In the genomic region with DNA sequence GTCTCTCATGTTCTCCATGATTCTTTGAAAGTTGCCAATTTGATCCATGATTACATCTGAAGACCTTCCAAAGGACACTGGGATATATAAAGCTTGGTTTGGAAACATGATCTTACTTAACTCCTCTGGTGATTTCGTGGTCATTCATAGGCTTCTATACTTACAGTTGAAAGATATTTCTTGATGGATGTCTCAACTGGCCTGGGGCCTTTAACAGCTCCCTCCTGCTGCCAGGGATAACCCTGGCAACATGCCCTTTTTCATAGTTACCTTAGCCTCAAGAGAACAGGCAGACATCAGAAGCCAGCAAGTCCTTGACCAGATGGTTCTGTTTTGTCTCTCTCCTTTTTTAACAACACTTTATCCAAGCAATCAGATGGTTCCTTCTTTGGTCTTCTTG, we compare ENCODE assay signal across 26 cellular contexts.
"Had no signal": no experiment of that assay in that cellular context is flagged by ENCODE, and none has a peak within 500 bp of the region (broad histone marks: within the 10 kb centered on the region; RNA-seq: fewer than 3 reads in every experiment).

No MANE protein-coding gene starts in this region.

- H3K4me1 Mint-ChIP-seq: naive thymus-derived CD4-positive, alpha-beta T cell; nephron; stimulated activated naive B cell treated with anti-CD40 and anti-IgM and Interleukin-4, amounts not matched to agents 10 μg/mL and 1 μg/mL and 100 μg/mL, for 72 hours had no signal

- H3K27me3 Mint-ChIP-seq: naive thymus-derived CD4-positive, alpha-beta T cell; stimulated activated naive B cell treated with anti-CD40 and anti-IgM and Interleukin-4, amounts not matched to agents 10 μg/mL and 1 μg/mL and 100 μg/mL, for 72 hours; stimulated activated naive CD8-positive, alpha-beta T cell treated with anti-CD3 and anti-CD28 coated beads, Interleukin-15, Interleukin-2, amounts not matched to agents 100 ng/mL and 50 ng/mL, for 24 hours had no signal

- H3K27ac ChIP-seq: dorsolateral prefrontal cortex, foreskin keratinocyte, heart right ventricle, left lung, prostate gland, sigmoid colon, skin epidermis, spleen, thoracic aorta, tibial nerve, upper lobe of left lung had no signal

- DNase-seq: cortex of kidney; dorsolateral prefrontal cortex; effector CD4-positive, alpha-beta T cell; foreskin keratinocyte; glutamatergic neuron; heart right ventricle; hippocampal formation; left cardiac atrium; left lung; mesendoderm; midbrain; naive thymus-derived CD4-positive, alpha-beta T cell; nucleus accumbens; right cardiac atrium; sigmoid colon; spleen; stimulated activated CD4-positive, alpha-beta T cell treated with anti-CD3 and anti-CD28 coated beads, Interleukin-15, amount 100 ng/mL, for 24 hours; stimulated activated CD4-positive, alpha-beta T cell treated with anti-CD3 and anti-CD28 coated beads, Interleukin-2, amount 100 ng/mL, for 48 hours; stimulated activated naive B cell treated with anti-CD40 and anti-IgM and Interleukin-4, amounts not matched to agents 10 μg/mL and 1 μg/mL and 100 μg/mL, for 72 hours; upper lobe of left lung had no signal

- ATAC-seq: foreskin keratinocyte; heart right ventricle; left cardiac atrium; left lung; naive thymus-derived CD4-positive, alpha-beta T cell; right cardiac atrium; stimulated activated naive B cell treated with anti-CD40 and anti-IgM and Interleukin-4, amounts not matched to agents 10 μg/mL and 1 μg/mL and 100 μg/mL, for 72 hours had no signal

- H3K4me3 ChIP-seq: dorsolateral prefrontal cortex, heart right ventricle, left lung, prostate gland, sigmoid colon, skin epidermis, spleen, thoracic aorta, tibial nerve, upper lobe of left lung had no signal

- H3K27ac Mint-ChIP-seq: naive thymus-derived CD4-positive, alpha-beta T cell; nephron; stimulated activated naive B cell treated with anti-CD40 and anti-IgM and Interleukin-4, amounts not matched to agents 10 μg/mL and 1 μg/mL and 100 μg/mL, for 72 hours; stimulated activated naive CD8-positive, alpha-beta T cell treated with anti-CD3 and anti-CD28 coated beads, Interleukin-15, Interleukin-2, amounts not matched to agents 100 ng/mL and 50 ng/mL, for 24 hours had no signal

- H3K9me3 ChIP-seq: heart right ventricle, left lung, prostate gland, sigmoid colon, spleen, thoracic aorta, tibial nerve, upper lobe of left lung had no signal

- H3K36me3 ChIP-seq: prostate gland, sigmoid colon had no signal

- H3K9me3 Mint-ChIP-seq: naive thymus-derived CD4-positive, alpha-beta T cell; nephron; stimulated activated naive B cell treated with anti-CD40 and anti-IgM and Interleukin-4, amounts not matched to agents 10 μg/mL and 1 μg/mL and 100 μg/mL, for 72 hours; stimulated activated naive CD8-positive, alpha-beta T cell treated with anti-CD3 and anti-CD28 coated beads, Interleukin-15, Interleukin-2, amounts not matched to agents 100 ng/mL and 50 ng/mL, for 24 hours had no signal

- H3K4me1 ChIP-seq: foreskin keratinocyte, heart right ventricle, left lung, prostate gland, spleen, tibial nerve, upper lobe of left lung had no signal

- H3K4me3 Mint-ChIP-seq: naive thymus-derived CD4-positive, alpha-beta T cell; nephron; stimulated activated naive B cell treated with anti-CD40 and anti-IgM and Interleukin-4, amounts not matched to agents 10 μg/mL and 1 μg/mL and 100 μg/mL, for 72 hours; stimulated activated naive CD8-positive, alpha-beta T cell treated with anti-CD3 and anti-CD28 coated beads, Interleukin-15, Interleukin-2, amounts not matched to agents 100 ng/mL and 50 ng/mL, for 24 hours had no signal

- H3K27me3 ChIP-seq: dorsolateral prefrontal cortex, foreskin keratinocyte, heart right ventricle, left lung, sigmoid colon, spleen, tibial nerve, upper lobe of left lung had no signal
